Comparison of ENCODE assay signal across 2 cellular contexts in genomic region chr3:150296123-150296750, GRCh38.
TF ChIP-seq lines count a peak whose summit lies in the region.

No MANE protein-coding gene starts in this region.

TF ChIP-seq in A549, 52 proteins besides CTCF, POLR2A, EP300 and RAD21:
- no peak for TF ChIP-seq KDM5A (IDR thresholded peaks at IDR 0.05)
- no peak for TF ChIP-seq HOXB13 (CRISPR knock-in tag; IDR thresholded peaks at IDR 0.05; ENCODE audit: low read depth)
- TF ChIP-seq PBX3 (IDR thresholded peaks at IDR 0.05): no peak
- TF ChIP-seq NR3C1 (IDR thresholded peaks at IDR 0.05): no peak
- no peak for TF ChIP-seq FOSB (CRISPR knock-in tag; IDR thresholded peaks at IDR 0.05)
- no peak for TF ChIP-seq ATOH8 (CRISPR knock-in tag; IDR thresholded peaks at IDR 0.05; ENCODE audit: low read depth)
- TF ChIP-seq ELK1 (IDR thresholded peaks at IDR 0.05; ENCODE audit: low read depth, low read length): no peak
- no peak for TF ChIP-seq RFX5 (IDR thresholded peaks at IDR 0.05)
TF ChIP-seq in A549: peak in this region for 0.

TF ChIP-seq in IMR-90, 13 proteins besides CTCF, POLR2A, EP300 and RAD21:
- no peak for TF ChIP-seq MAZ (IDR thresholded peaks at IDR 0.05; ENCODE audit: borderline replicate concordance, low read depth, low read length)
- TF ChIP-seq CHD1 (IDR thresholded peaks at IDR 0.05; ENCODE audit: low read depth, low read length): no peak
- TF ChIP-seq MAFK (IDR thresholded peaks at IDR 0.05; ENCODE audit: low read depth, low read length): no peak
- no peak for TF ChIP-seq RCOR1 (IDR thresholded peaks at IDR 0.05; ENCODE audit: insufficient replicate concordance, low read length)
- no peak for TF ChIP-seq CEBPB (IDR thresholded peaks at IDR 0.05; ENCODE audit: low read depth, low read length)
- no peak for TF ChIP-seq USF2 (IDR thresholded peaks at IDR 0.05; ENCODE audit: low read depth, low read length)
- TF ChIP-seq BHLHE40 (IDR thresholded peaks at IDR 0.05; ENCODE audit: low read depth, low read length): no peak
- no peak for TF ChIP-seq NFE2L2 (IDR thresholded peaks at IDR 0.05; ENCODE audit: low read depth, low read length)
- TF ChIP-seq ELK1 (IDR thresholded peaks at IDR 0.05; ENCODE audit: borderline replicate concordance, low read depth, low read length): no peak
- TF ChIP-seq RFX5 (IDR thresholded peaks at IDR 0.05; ENCODE audit: low read depth, low read length): no peak
- TF ChIP-seq FOS (IDR thresholded peaks at IDR 0.05; ENCODE audit: low read depth, low read length): no peak
- no peak for TF ChIP-seq MXI1 (IDR thresholded peaks at IDR 0.05; ENCODE audit: borderline replicate concordance, low read depth, low read length)
- no peak for TF ChIP-seq SMC3 (IDR thresholded peaks at IDR 0.05; ENCODE audit: low read depth, low read length)
